19 cellular contexts compared by ENCODE assay signal in the genomic region with DNA sequence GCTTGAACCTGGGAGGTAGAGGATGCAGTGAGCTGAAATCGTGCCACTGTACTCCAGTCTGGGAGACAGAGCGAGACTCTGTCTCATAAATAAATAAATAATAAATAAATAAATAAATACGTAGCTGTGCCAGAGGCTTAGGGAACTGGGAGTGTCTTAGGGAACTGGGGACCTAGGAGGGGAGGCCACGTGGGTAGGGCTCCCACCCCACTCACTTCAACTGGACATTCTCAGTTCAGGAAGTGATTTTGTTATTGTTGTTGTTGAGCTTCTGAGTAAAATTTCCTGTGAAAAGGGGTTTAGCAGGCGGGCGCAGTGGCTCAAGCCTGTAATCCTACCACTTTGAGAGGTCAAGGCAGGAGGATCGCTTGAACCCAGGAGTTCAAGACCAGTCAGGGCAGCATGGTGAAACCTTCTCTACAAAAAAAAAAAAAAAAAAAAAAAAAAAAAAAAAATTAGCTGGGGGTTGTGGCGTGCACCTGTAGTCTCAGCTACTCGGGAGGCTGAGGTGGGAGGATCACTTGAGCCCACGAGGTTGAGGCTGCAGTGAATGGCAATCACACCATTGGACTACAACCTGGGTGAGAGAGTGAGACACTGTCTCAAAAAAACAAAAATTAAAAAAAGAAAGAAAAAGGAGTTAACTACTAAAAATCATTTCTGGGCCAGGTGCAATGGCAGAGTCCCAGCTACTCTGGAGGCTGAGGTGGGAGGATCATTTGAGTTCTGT. TPM values are rescaled to one million over a fixed set of nuclear protein-coding genes. Genes with fewer than 3 reads are reported as not detected.
A peak's percentile ranks its signal among the peaks of the same experiment; 100 is the strongest.
DNase-seq lines count a peak whose midpoint lies in the region; ATAC-seq and TF ChIP-seq lines count a peak whose summit lies in the region.
"Had no signal": no experiment of that assay in that cellular context is flagged by ENCODE, and none has a peak within 500 bp of the region (broad histone marks: within the 10 kb centered on the region; RNA-seq: fewer than 3 reads in every experiment).

No MANE protein-coding gene starts in this region.

- 70 to 76% methylated on average over 7 to 10 of the region's 10 CpGs for WGBS in esophagus squamous epithelium, 2 donors
- WGBS in transverse colon (ENCODE audit: low coverage in 1 of 2), 2 donors = 63 to 76% methylated on average over 8 to 10 of the region's 10 CpGs
- 83% methylated on average over 10 of the region's 10 CpGs for WGBS in suprapubic skin

- TF ChIP-seq EP300 in transverse colon (IDR thresholded peaks at IDR 0.05; ENCODE audit: low read depth) (no peak), suprapubic skin (IDR thresholded peaks at IDR 0.05) (no peak)

- H3K36me3 ChIP-seq in SK-N-MC (ENCODE audit: insufficient read depth, low read length) (no peaks in the 10 kb centered on the region), esophagus squamous epithelium (no peaks in the 10 kb centered on the region), transverse colon (no peaks in the 10 kb centered on the region), suprapubic skin (no peaks in the 10 kb centered on the region), left ventricle myocardium inferior (no peaks in the 10 kb centered on the region)
- H3K36me3 ChIP-seq: HAP-1, SJCRH30 had no signal

- no peak for ATAC-seq in HG02852 (IDR thresholded peaks at IDR 0.05; ENCODE audit: unreplicated experiment)
- ATAC-seq: CD8-positive, alpha-beta T cell; K562 had no signal

- H3K27ac ChIP-seq in SK-N-MC (peak overlapping the region; percentile 50; the same call in 1 of the 2 replicates), esophagus squamous epithelium (peak overlapping the region; percentile 76 to 97 (median 92)), transverse colon (peak overlapping the region; percentile 67 to 78 (median 69)), suprapubic skin (no peak overlapping the region), left ventricle myocardium inferior (replicated peaks) (no peak overlapping the region)
- H3K27ac ChIP-seq: SJCRH30 had no signal

- H3K27me3 ChIP-seq in esophagus squamous epithelium (no peaks in the 10 kb centered on the region), transverse colon (no peaks in the 10 kb centered on the region), suprapubic skin (no peaks in the 10 kb centered on the region), left ventricle myocardium inferior (ENCODE audit: low read depth) (no peaks in the 10 kb centered on the region)
- H3K27me3 ChIP-seq: SJCRH30 had no signal

- no peak overlapping the region for H3K9ac ChIP-seq in SK-N-MC (ENCODE audit: insufficient read length)

- DNase-seq in CD1c-positive myeloid dendritic cell (ENCODE audit: extremely low spot score) (peak; percentile 88), SK-N-MC (ENCODE audit: low read depth, low spot score) (no peak), esophagus squamous epithelium (lab: John Stamatoyannopoulos, UW) (no peak), transverse colon (no peak), suprapubic skin (ENCODE audit: low spot score in 2 of 2) (no peak), left ventricle myocardium inferior (no peak)
- DNase-seq: ACHN; CD8-positive, alpha-beta T cell; DMS79; MV-4-11; NCI-H1417; NCI-H187 treated with DMSO at 0.1 percent for 48 hours; NCI-H345; NCI-H69; RPMI8226; SJCRH30 had no signal

- no peak for TF ChIP-seq POLR2A in esophagus squamous epithelium (IDR thresholded peaks at IDR 0.05)
- no peak for TF ChIP-seq POLR2A in transverse colon (IDR thresholded peaks at IDR 0.05)
- TF ChIP-seq POLR2A in suprapubic skin (IDR thresholded peaks at IDR 0.05) = no peak

- in situ Hi-C loops in transverse colon (cut with MboI; ENCODE audit: low pct_ligation_motif_present in 1 of 4, low pct_unique_long_range_greater_than_20kb in 1 of 4, low sequenced_read_pairs in 3 of 4) = loop anchor here in 1 of 4 donors (10.0 kb wide), 1 partner anchor 66 kb away; the partner anchor contains the start of gene RCOR1

- TF ChIP-seq CTCF in esophagus squamous epithelium (IDR thresholded peaks at IDR 0.05) (no peak), transverse colon (IDR thresholded peaks at IDR 0.05) (no peak), suprapubic skin (IDR thresholded peaks at IDR 0.05) (no peak), left ventricle myocardium inferior (IDR thresholded peaks at IDR 0.05; ENCODE audit: borderline replicate concordance) (no peak)

- intact Hi-C loops in esophagus squamous epithelium (cut with DNase I) (no loop called here), transverse colon (cut with DNase I; ENCODE audit: low total_unique reads) (no loop called here), left ventricle myocardium inferior (cut with micrococcal nuclease) (no loop called here)

- H3K9me3 ChIP-seq in SK-N-MC (ENCODE audit: low read depth, low read length) (no peaks in the 10 kb centered on the region), esophagus squamous epithelium (no peaks in the 10 kb centered on the region), transverse colon (no peaks in the 10 kb centered on the region), suprapubic skin (no peaks in the 10 kb centered on the region), left ventricle myocardium inferior (replicated peaks) (no peaks in the 10 kb centered on the region)
- H3K9me3 ChIP-seq: HAP-1, SJCRH30 had no signal

- H3K4me1 ChIP-seq in esophagus squamous epithelium = peaks cover 12 to 66% (median 18%) of the 10 kb centered on the region in 3 donors
- H3K4me1 ChIP-seq in transverse colon = peaks cover 15 to 38% (median 32%) of the 10 kb centered on the region in 4 donors
- H3K4me1 ChIP-seq in suprapubic skin = peaks cover 47% of the 10 kb centered on the region
- peaks cover 8% of the 10 kb centered on the region for H3K4me1 ChIP-seq in left ventricle myocardium inferior

- no peak overlapping the region for H3K4me3 ChIP-seq in SK-N-MC
- H3K4me3 ChIP-seq in esophagus squamous epithelium = no peak overlapping the region
- no peak overlapping the region for H3K4me3 ChIP-seq in transverse colon
- H3K4me3 ChIP-seq in suprapubic skin = no peak overlapping the region
- no peak overlapping the region for H3K4me3 ChIP-seq in left ventricle myocardium inferior
- H3K4me3 ChIP-seq: HAP-1, K562, SJCRH30 had no signal

RNA-seq across cellular contexts. Expression of gene ANKRD9, which starts 19.0 kb away (rescaled TPM):
- total RNA-seq in esophagus squamous epithelium (10 to 100 TPM; 20.0 to 39.0 (median 30.2) TPM), transverse colon (100 to 1,000 TPM; 171 to 504 (median 319) TPM), suprapubic skin (10 to 100 TPM; 48.4 to 60.1 (median 54.4) TPM), left ventricle myocardium inferior (158 TPM)

Comparison
In these comparisons a context has a peak if more than half of its experiments do, and no peak if none do; other contexts are left out.
1. H3K27ac ChIP-seq: peak in SK-N-MC (single experiment), esophagus squamous epithelium (4 of 4) and transverse colon (4 of 4); none in suprapubic skin (single experiment) and left ventricle myocardium inferior (single experiment).